14 cellular contexts compared by ENCODE assay signal in the genomic region with DNA sequence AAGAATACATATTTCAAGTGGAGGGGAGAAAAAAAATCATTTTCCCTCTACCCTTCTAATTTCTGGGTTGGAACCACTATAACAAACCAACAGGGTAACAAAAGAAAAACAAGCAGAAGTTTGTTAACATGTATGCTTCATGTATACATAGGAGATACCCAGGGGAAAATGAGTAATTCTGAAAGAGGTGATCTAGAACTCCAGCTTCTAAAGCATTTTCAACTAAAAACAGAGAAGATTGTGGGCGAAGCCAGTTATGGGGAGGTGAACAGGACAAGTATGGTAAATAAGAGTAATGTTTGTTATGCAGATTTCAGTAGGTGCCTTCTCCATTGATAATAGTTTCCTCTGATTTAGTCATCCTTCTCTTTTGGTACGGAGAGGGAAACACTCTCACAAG.
A peak's percentile ranks its signal among the peaks of the same experiment; 100 is the strongest.
DNase-seq lines count a peak whose midpoint lies in the region; ATAC-seq and TF ChIP-seq lines count a peak whose summit lies in the region.
"Had no signal": no experiment of that assay in that cellular context is flagged by ENCODE, and none has a peak within 500 bp of the region (broad histone marks: within the 10 kb centered on the region; RNA-seq: fewer than 3 reads in every experiment).

No MANE protein-coding gene starts in this region.

- H3K27ac Mint-ChIP-seq in activated naive CD8-positive, alpha-beta T cell treated with anti-CD3 and anti-CD28 coated beads, Interleukin-2, amount 50 U/mL, for 24 hours: peak overlapping the region; percentile 40
- H3K27ac Mint-ChIP-seq in activated naive CD4-positive, alpha-beta T cell treated with anti-CD3 and anti-CD28 coated beads, Interleukin-2, amount 10 ng/mL, durations not matched to agents 7 days and 5 days: no peak overlapping the region

- H3K9me3 Mint-ChIP-seq in activated naive CD8-positive, alpha-beta T cell treated with anti-CD3 and anti-CD28 coated beads, Interleukin-2, amount 50 U/mL, for 24 hours: no peaks in the 10 kb centered on the region
- H3K9me3 Mint-ChIP-seq in activated naive CD4-positive, alpha-beta T cell treated with anti-CD3 and anti-CD28 coated beads, Interleukin-2, amount 10 ng/mL, durations not matched to agents 7 days and 5 days: no peaks in the 10 kb centered on the region

- ATAC-seq in GM19043 (IDR thresholded peaks at IDR 0.05; ENCODE audit: low read depth, unreplicated experiment): peak; percentile 60
- ATAC-seq in HG02938 (IDR thresholded peaks at IDR 0.05; ENCODE audit: unreplicated experiment): peak; percentile 53
- peak; percentile 39 for ATAC-seq in activated naive CD8-positive, alpha-beta T cell treated with anti-CD3 and anti-CD28 coated beads, Interleukin-2, amount 50 U/mL, for 24 hours
- ATAC-seq in GM21515 (IDR thresholded peaks at IDR 0.05; ENCODE audit: unreplicated experiment): no peak
- ATAC-seq: psoas muscle had no signal

- peaks cover 40% of the 10 kb centered on the region for H3K4me1 Mint-ChIP-seq in activated naive CD8-positive, alpha-beta T cell treated with anti-CD3 and anti-CD28 coated beads, Interleukin-2, amount 50 U/mL, for 24 hours
- H3K4me1 Mint-ChIP-seq in activated naive CD4-positive, alpha-beta T cell treated with anti-CD3 and anti-CD28 coated beads, Interleukin-2, amount 10 ng/mL, durations not matched to agents 7 days and 5 days: peaks cover 5% of the 10 kb centered on the region

- H3K27me3 Mint-ChIP-seq in activated naive CD8-positive, alpha-beta T cell treated with anti-CD3 and anti-CD28 coated beads, Interleukin-2, amount 50 U/mL, for 24 hours: no peaks in the 10 kb centered on the region
- H3K27me3 Mint-ChIP-seq in activated naive CD4-positive, alpha-beta T cell treated with anti-CD3 and anti-CD28 coated beads, Interleukin-2, amount 10 ng/mL, durations not matched to agents 7 days and 5 days: no peaks in the 10 kb centered on the region

- peak overlapping the region; percentile 8; the same call in 1 of the 2 replicates for H3K4me3 ChIP-seq in GM12865 (ENCODE audit: low read depth, low read length)
- H3K4me3 ChIP-seq: BLaER1, psoas muscle, testis had no signal

- CTCF ChIA-PET in activated naive CD4-positive, alpha-beta T cell treated with anti-CD3 and anti-CD28 coated beads, Interleukin-2, amount 10 ng/mL, durations not matched to agents 7 days and 5 days (lab: Charles Lee): interaction anchor here (1.3 to 1.4 kb wide), 2 partner anchors 14 to 17 kb away, joined by 3 to 4 read pairs; a partner anchor contains a TSS

- peaks cover 9% of the 10 kb centered on the region for H3K36me3 Mint-ChIP-seq in activated naive CD8-positive, alpha-beta T cell treated with anti-CD3 and anti-CD28 coated beads, Interleukin-2, amount 50 U/mL, for 24 hours (ENCODE audit: low read depth)
- peaks cover 12% of the 10 kb centered on the region for H3K36me3 Mint-ChIP-seq in activated naive CD4-positive, alpha-beta T cell treated with anti-CD3 and anti-CD28 coated beads, Interleukin-2, amount 10 ng/mL, durations not matched to agents 7 days and 5 days

- no peak overlapping the region for H3K4me3 Mint-ChIP-seq in activated naive CD8-positive, alpha-beta T cell treated with anti-CD3 and anti-CD28 coated beads, Interleukin-2, amount 50 U/mL, for 24 hours
- no peak overlapping the region for H3K4me3 Mint-ChIP-seq in activated naive CD4-positive, alpha-beta T cell treated with anti-CD3 and anti-CD28 coated beads, Interleukin-2, amount 10 ng/mL, durations not matched to agents 7 days and 5 days

- TF ChIP-seq CTCF in GM12865 (IDR thresholded peaks at IDR 0.05; ENCODE audit: insufficient read depth, low read depth, low read length, missing control alignments): no peak

- DNase-seq in GM12865 (ENCODE audit: low read depth) (peak; percentile 77), KG1 (lab: John Stamatoyannopoulos, UW) (no peak), NCI-H1436 (lab: John Stamatoyannopoulos, UW) (no peak)
- DNase-seq in activated naive CD8-positive, alpha-beta T cell treated with anti-CD3 and anti-CD28 coated beads, Interleukin-2, amount 50 U/mL, for 24 hours: no peak
- DNase-seq in activated naive CD4-positive, alpha-beta T cell treated with anti-CD3 and anti-CD28 coated beads, Interleukin-2, amount 10 ng/mL, durations not matched to agents 7 days and 5 days: no peak
- DNase-seq: mesendoderm, NCI-H524, psoas muscle, SK-N-SH, testis had no signal
